In genomic region chr21:45780647-45781046, GRCh38 we compare ENCODE assay signal across 19 cellular contexts.
"Had no signal": no experiment of that assay in that cellular context is flagged by ENCODE, and none has a peak within 500 bp of the region (broad histone marks: within the 10 kb centered on the region; RNA-seq: fewer than 3 reads in every experiment).

No MANE protein-coding gene starts in this region.

- H3K4me1 ChIP-seq: foreskin keratinocyte, left ventricle myocardium inferior, lower lobe of right lung, pancreas, tibial artery, upper lobe of left lung, uterus had no signal

- H3K9me3 ChIP-seq: pancreas had no signal

- ATAC-seq: foreskin keratinocyte; lower lobe of right lung; natural killer cell treated with Interleukin-12 subunit alpha and Interleukin-12 subunit beta and Interleukin-15 and Interleukin-18, amount 100 ng/mL, for 72 hours; pancreas; right cardiac atrium; stimulated activated effector memory CD8-positive, alpha-beta T cell treated with anti-CD3 and anti-CD28 coated beads, Interleukin-12 subunit alpha, Interleukin-12 subunit beta, amount 100 ng/mL, for 72 hours had no signal

- H3K36me3 ChIP-seq: left ventricle myocardium inferior, lower lobe of right lung, pancreas, tibial artery, upper lobe of left lung, uterus had no signal

- H3K4me3 ChIP-seq: left ventricle myocardium inferior, lower lobe of right lung, pancreas, smooth muscle cell, tibial artery, upper lobe of left lung, uterus had no signal

- H3K27ac ChIP-seq: foreskin keratinocyte, left ventricle myocardium inferior, lower lobe of right lung, pancreas, tibial artery, upper lobe of left lung, uterus had no signal

- DNase-seq: dermis blood vessel endothelial cell; effector CD4-positive, alpha-beta T cell; endodermal cell; erythroblast; foreskin keratinocyte; immature natural killer cell; left ventricle myocardium inferior; lower lobe of right lung; occipital lobe; pancreas; right cardiac atrium; stimulated activated CD4-positive, alpha-beta T cell treated with anti-CD3 and anti-CD28 coated beads, Interleukin-2, amount 100 ng/mL, for 48 hours; stimulated activated CD8-positive, alpha-beta memory T cell treated with anti-CD3 and anti-CD28 coated beads, Interleukin-4, amount 100 ng/mL, for 48 hours; tibial artery; upper lobe of left lung; uterus had no signal
